8 cellular contexts compared by ENCODE assay signal in the genomic region with DNA sequence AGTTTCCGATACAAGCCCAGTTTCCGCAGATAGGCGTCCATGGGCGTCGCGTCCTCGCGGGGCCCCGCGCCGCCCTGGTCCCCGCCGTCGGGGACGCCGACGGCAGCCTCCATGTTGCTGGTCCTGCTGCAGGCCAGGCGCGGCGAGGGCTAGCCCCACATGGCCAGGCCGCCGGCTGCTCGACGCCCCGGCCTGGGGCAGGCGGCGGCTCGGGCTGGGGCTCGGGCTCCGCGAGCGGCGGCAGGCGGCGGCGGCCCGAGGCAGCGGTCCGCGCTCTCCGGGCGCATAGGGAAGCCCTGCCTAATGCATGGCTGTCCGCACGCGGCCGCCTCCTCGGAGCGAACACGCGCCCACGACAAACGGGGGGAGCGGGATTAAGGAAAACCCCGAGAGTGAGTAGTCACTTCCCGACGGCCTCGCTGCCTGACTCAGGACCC. TPM values are rescaled to one million over a fixed set of nuclear protein-coding genes. Genes with fewer than 3 reads are reported as not detected.
A peak's percentile ranks its signal among the peaks of the same experiment; 100 is the strongest.
DNase-seq lines count a peak whose midpoint lies in the region; ATAC-seq and TF ChIP-seq lines count a peak whose summit lies in the region.
"Not testable (repeated sequence)": the region's sequence is repeated elsewhere in the genome, so short reads cannot be mapped to it uniquely, and the experiment has no call there.

No MANE protein-coding gene starts in this region.

- peak; percentile 62 for ATAC-seq in GM23338
- peak; percentile 52 for ATAC-seq in left cardiac atrium

- H3K27ac ChIP-seq in GM23338 (ENCODE audit: low read depth), result not testable (repeated sequence)
- H3K27ac ChIP-seq in brain microvascular endothelial cell (peak overlapping the region; percentile 89), neural progenitor cell (peak overlapping the region; percentile 86), urinary bladder (ENCODE audit: low read depth) (peak overlapping the region; percentile 100)

- H3K36me3 ChIP-seq in GM23338 (ENCODE audit: insufficient read depth); brain microvascular endothelial cell (replicated peaks); neural progenitor cell; urinary bladder (ENCODE audit: insufficient read depth): not testable (repeated sequence)

- H3K27ac Mint-ChIP-seq in GM23338, result peak overlapping the region; percentile 78; the same call in 1 of the 2 replicates
- H3K27ac Mint-ChIP-seq in T-helper 1 cell treated with Interleukin-12 subunit alpha and Interleukin-12 subunit beta and Interleukin-4 antibody, amounts not matched to agents 30 μg/mL and 1 μg/mL, for 36 hours, result peak overlapping the region; percentile 88
- H3K27ac Mint-ChIP-seq in neural progenitor cell, result not testable (repeated sequence)

- H3K9me3 ChIP-seq in neural progenitor cell (ENCODE audit: low read depth), result not testable (repeated sequence)

- H2AFZ ChIP-seq in GM23338, result not testable (repeated sequence)
- H2AFZ ChIP-seq in neural progenitor cell (replicated peaks), result peak overlapping the region; percentile 97

- in situ Hi-C loops in brain microvascular endothelial cell (cut with HindIII; ENCODE audit: low pct_ligation_motif_present, low sequenced_read_pairs), result not testable (repeated sequence)

- TF ChIP-seq CTCF in GM12865 (IDR thresholded peaks at IDR 0.05; ENCODE audit: insufficient read depth, low read depth, low read length, missing control alignments); GM23338 (conservative IDR thresholded peaks at IDR 0.05; ENCODE audit: low read depth in 2 of 2); brain microvascular endothelial cell (IDR thresholded peaks at IDR 0.05; ENCODE audit: low read depth, low read length, missing control alignments); neural progenitor cell (IDR thresholded peaks at IDR 0.05): not testable (repeated sequence)

- H3K4me3 Mint-ChIP-seq in GM23338, result peak overlapping the region; percentile 92
- H3K4me3 Mint-ChIP-seq in T-helper 1 cell treated with Interleukin-12 subunit alpha and Interleukin-12 subunit beta and Interleukin-4 antibody, amounts not matched to agents 30 μg/mL and 1 μg/mL, for 36 hours, result peak overlapping the region; percentile 96
- peak overlapping the region; percentile 98 for H3K4me3 Mint-ChIP-seq in neural progenitor cell

- not testable (repeated sequence) for H3F3A ChIP-seq in GM23338 (replicated peaks; ENCODE audit: low read depth); neural progenitor cell (ENCODE audit: low read depth)

- H3K27me3 Mint-ChIP-seq in GM23338 (ENCODE audit: insufficient read depth, low read depth, poor library complexity); T-helper 1 cell treated with Interleukin-12 subunit alpha and Interleukin-12 subunit beta and Interleukin-4 antibody, amounts not matched to agents 30 μg/mL and 1 μg/mL, for 36 hours (ENCODE audit: low read depth); neural progenitor cell (ENCODE audit: insufficient read depth, low read depth): not testable (repeated sequence)

- H4K20me1 ChIP-seq in GM23338 (replicated peaks; ENCODE audit: insufficient read depth) (peaks cover 19% of the 10 kb centered on the region), neural progenitor cell (ENCODE audit: low read depth) (peaks cover 48% of the 10 kb centered on the region)

- H3K4me1 Mint-ChIP-seq in GM23338 (peaks cover 19% of the 10 kb centered on the region), neural progenitor cell (peaks cover 24% of the 10 kb centered on the region)
- peaks cover 27% of the 10 kb centered on the region for H3K4me1 Mint-ChIP-seq in T-helper 1 cell treated with Interleukin-12 subunit alpha and Interleukin-12 subunit beta and Interleukin-4 antibody, amounts not matched to agents 30 μg/mL and 1 μg/mL, for 36 hours (ENCODE audit: low read depth)

- whole genome bisulfite sequencing in urinary bladder, result under 1% methylated on average over 57 of the region's 57 CpGs

- H3K4me2 ChIP-seq in GM23338 (peak overlapping the region; percentile 92), neural progenitor cell (peak overlapping the region; percentile 94)

- H3K4me3 ChIP-seq in GM12865 (ENCODE audit: low read depth, low read length) (peak overlapping the region; percentile 98), GM23338 (peak overlapping the region; percentile 80), brain microvascular endothelial cell (ENCODE audit: low read depth, low read length) (peak overlapping the region; percentile 68), neural progenitor cell (peak overlapping the region; percentile 99), urinary bladder (ENCODE audit: low read depth, low read length) (peak overlapping the region; percentile 88)

- intact Hi-C loops in left cardiac atrium (cut with DNase I), result loop anchor here in 1 of 2 donors (5.0 kb wide), 1 partner anchor 437 kb away; the partner anchor contains the start of gene MMAA

- not testable (repeated sequence) for H3K36me3 Mint-ChIP-seq in GM23338 (ENCODE audit: low read depth); neural progenitor cell
- H3K36me3 Mint-ChIP-seq in T-helper 1 cell treated with Interleukin-12 subunit alpha and Interleukin-12 subunit beta and Interleukin-4 antibody, amounts not matched to agents 30 μg/mL and 1 μg/mL, for 36 hours (ENCODE audit: low read depth), result peaks cover 11% of the 10 kb centered on the region

- TF ChIP-seq RAD21 in Ishikawa (IDR thresholded peaks at IDR 0.05; ENCODE audit: low read depth), result not testable (repeated sequence)

- H3K79me2 ChIP-seq in GM23338 (replicated peaks; ENCODE audit: insufficient read depth), result peaks cover 46% of the 10 kb centered on the region
- H3K79me2 ChIP-seq in neural progenitor cell (ENCODE audit: low read depth), result peaks cover 49% of the 10 kb centered on the region

- peak overlapping the region; percentile 73 for H3K9ac ChIP-seq in neural progenitor cell

- not testable (repeated sequence) for H3K9me3 Mint-ChIP-seq in GM23338; T-helper 1 cell treated with Interleukin-12 subunit alpha and Interleukin-12 subunit beta and Interleukin-4 antibody, amounts not matched to agents 30 μg/mL and 1 μg/mL, for 36 hours; neural progenitor cell

- not testable (repeated sequence) for TF ChIP-seq EP300 in Ishikawa (IDR thresholded peaks at IDR 0.05; ENCODE audit: borderline replicate concordance)

- not testable (repeated sequence) for DNase-seq in GM12865 (ENCODE audit: low read depth); left cardiac atrium
- peak; percentile 28 for DNase-seq in GM23338 (ENCODE audit: low spot score)
- DNase-seq in brain microvascular endothelial cell, result peak; percentile 26
- DNase-seq in neural progenitor cell (ENCODE audit: low spot score), result peak; percentile 75

- H3K27me3 ChIP-seq in GM23338 (ENCODE audit: insufficient read depth); brain microvascular endothelial cell (replicated peaks); neural progenitor cell: not testable (repeated sequence)

- H3K9me2 ChIP-seq in GM23338 (ENCODE audit: insufficient read depth), result not testable (repeated sequence)

- not testable (repeated sequence) for H3K4me1 ChIP-seq in GM23338 (ENCODE audit: insufficient read depth); urinary bladder (ENCODE audit: insufficient read depth)
- peaks cover 25% of the 10 kb centered on the region for H3K4me1 ChIP-seq in neural progenitor cell

TF ChIP-seq in Ishikawa, 13 proteins besides CTCF, POLR2A, EP300 and RAD21:
- TF ChIP-seq MAX (IDR thresholded peaks at IDR 0.05), result peak; percentile 43; the same call in 1 of the 2 replicates

RNA-seq across cellular contexts. Expression of gene OTUD4, which starts 0.5 kb away (rescaled TPM):
- 42.2 and 53.2 TPM in 2 replicates for total RNA-seq in GM23338 (2014; rRNA removed; shearing (Covaris generic))
- polyA plus RNA-seq in GM23338 (2016; fragmentation: Nextera tagmentation; extraction: Ambion mirVana) (15.5 and 17.9 TPM in 2 replicates), urinary bladder (14.6 TPM)
- total RNA-seq in left cardiac atrium (10 to 100 TPM; 26.5 to 27.1 TPM), neural progenitor cell (ENCODE audit: low replicate concordance) (29.4 and 34.3 TPM in 2 replicates), urinary bladder (60.5 TPM)
